Comparison of ENCODE assay signal across 9 cellular contexts in the genomic region with DNA sequence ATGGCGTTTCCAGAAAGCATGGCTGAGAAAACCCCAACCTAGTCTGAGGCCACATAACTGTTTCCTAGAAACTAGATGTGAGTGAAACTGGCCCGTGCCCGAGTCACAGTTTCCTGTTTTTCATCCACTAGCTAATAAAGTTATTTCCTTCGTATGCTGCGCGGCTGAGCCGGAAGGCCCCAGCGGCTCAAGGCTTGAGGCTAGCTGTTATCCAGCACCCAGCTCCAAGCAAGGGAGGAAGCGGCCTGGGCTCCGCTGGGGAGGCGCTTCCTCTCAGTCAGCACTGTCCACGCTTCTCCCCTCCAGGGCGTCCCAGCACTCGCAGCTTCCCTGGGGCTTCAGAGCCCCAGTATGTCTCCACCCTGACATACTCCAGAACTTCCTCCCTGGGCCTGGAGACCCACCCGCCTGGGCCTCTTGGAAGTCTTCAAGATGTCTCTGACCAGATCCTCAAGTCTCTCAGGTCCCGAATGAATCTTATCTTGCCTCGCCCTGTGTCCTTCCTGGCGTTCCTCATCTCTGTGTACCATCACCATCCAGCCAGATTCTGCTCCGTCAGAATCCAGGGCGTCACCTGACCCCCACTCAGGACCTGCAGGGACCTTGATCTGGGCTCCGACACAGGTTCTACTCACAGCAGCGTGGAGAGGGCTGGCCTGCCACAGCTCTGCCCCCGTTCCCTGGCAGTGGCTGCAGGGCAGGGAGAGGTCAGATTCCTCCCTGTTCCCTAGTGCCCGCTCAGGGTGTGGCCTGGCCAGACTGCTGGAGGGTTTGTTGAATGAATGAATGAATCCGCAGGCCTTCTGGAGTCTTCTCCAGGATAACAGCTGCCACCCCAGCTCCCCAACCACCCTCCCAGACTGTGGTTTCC.
DNase-seq lines count a peak whose midpoint lies in the region; ATAC-seq and TF ChIP-seq lines count a peak whose summit lies in the region.
"Had no signal": no experiment of that assay in that cellular context is flagged by ENCODE, and none has a peak within 500 bp of the region (broad histone marks: within the 10 kb centered on the region; RNA-seq: fewer than 3 reads in every experiment).

No MANE protein-coding gene starts in this region.

- no peaks in the 10 kb centered on the region for H3K36me3 ChIP-seq in effector memory CD4-positive, alpha-beta T cell (ENCODE audit: control insufficient read depth, insufficient read depth, low read length)

- H3K4me3 ChIP-seq in effector memory CD4-positive, alpha-beta T cell (ENCODE audit: insufficient read depth, low read depth, low read length, poor library complexity, severe bottlenecking), result peak overlapping the region; percentile 2

- DNase-seq in stimulated activated naive CD4-positive, alpha-beta T cell treated with Interleukin-2 at 50 U/mL for 16 hours (lab: John Stamatoyannopoulos, UW), result peak; percentile 62
- no peak for DNase-seq in stimulated activated naive CD4-positive, alpha-beta T cell (lab: John Stamatoyannopoulos, UW)
- no peak for DNase-seq in effector memory CD4-positive, alpha-beta T cell
- DNase-seq in omental fat pad (ENCODE audit: low spot score) (no peak), ureter (ENCODE audit: low spot score) (no peak)

- peaks cover 4% of the 10 kb centered on the region for H3K4me1 ChIP-seq in effector memory CD4-positive, alpha-beta T cell (ENCODE audit: control insufficient read depth, insufficient read depth, low read length, poor library complexity, severe bottlenecking)

- no peaks in the 10 kb centered on the region for H3K9me3 ChIP-seq in effector memory CD4-positive, alpha-beta T cell (ENCODE audit: control insufficient read depth, low read length)

- no peak for TF ChIP-seq CTCF in omental fat pad (IDR thresholded peaks at IDR 0.05)

- H3K27ac ChIP-seq in effector memory CD4-positive, alpha-beta T cell (ENCODE audit: insufficient read depth, low read length, poor library complexity, severe bottlenecking), result no peak overlapping the region
- H3K27ac ChIP-seq: epithelial cell of prostate had no signal

- no peaks in the 10 kb centered on the region for H3K27me3 ChIP-seq in effector memory CD4-positive, alpha-beta T cell (replicated peaks; ENCODE audit: control insufficient read depth, insufficient read depth, low read length, poor library complexity, severe bottlenecking)

- peak; percentile 52 for ATAC-seq in omental fat pad (ENCODE audit: low FRiP score)
- no peak for ATAC-seq in GM21390 (IDR thresholded peaks at IDR 0.05; ENCODE audit: unreplicated experiment)
- no peak for ATAC-seq in HG03469 (IDR thresholded peaks at IDR 0.05; ENCODE audit: unreplicated experiment)
- ATAC-seq in HG02798 (IDR thresholded peaks at IDR 0.05; ENCODE audit: poor library complexity, unreplicated experiment), result no peak
